In genomic region chr4:152937280-152937534, GRCh38 we compare ENCODE assay signal across 8 cellular contexts. TPM values are rescaled to one million over a fixed set of nuclear protein-coding genes. Genes with fewer than 3 reads are reported as not detected.
DNase-seq lines count a peak whose midpoint lies in the region; ATAC-seq and TF ChIP-seq lines count a peak whose summit lies in the region.

No MANE protein-coding gene starts in this region.

- WGBS in psoas muscle, 3 donors = 0 to 1% (median 1%) methylated on average over 16 to 25 of the region's 25 CpGs

- H3K4me3 ChIP-seq in GM06990 (replicated peaks; ENCODE audit: low read depth, low read length) = peak overlapping the region; percentile 60
- H3K4me3 ChIP-seq in SJSA1 = peak overlapping the region; percentile 43
- H3K4me3 ChIP-seq in fibroblast of pulmonary artery (replicated peaks; ENCODE audit: low read depth, low read length) = peak overlapping the region; percentile 48
- H3K4me3 ChIP-seq in psoas muscle = peak overlapping the region; percentile 78

- no peaks in the 10 kb centered on the region; the same call in none of the 2 replicates for H3K27me3 ChIP-seq in GM06990 (replicated peaks; ENCODE audit: control insufficient read depth, insufficient read depth, low read length)
- H3K27me3 ChIP-seq in SJSA1 (replicated peaks) = peaks cover 79% of the 10 kb centered on the region
- peaks cover 0 to 76% (median 22%) of the 10 kb centered on the region in 3 donors for H3K27me3 ChIP-seq in psoas muscle (ENCODE audit: insufficient read depth in 3 of 3, low read length in 2 of 3)

- ATAC-seq in psoas muscle (no peak), GM18502 (IDR thresholded peaks at IDR 0.05; ENCODE audit: poor library complexity, unreplicated experiment) (no peak)

- peaks cover 21% of the 10 kb centered on the region for H3K4me1 ChIP-seq in SJSA1 (replicated peaks)
- peaks cover 9% of the 10 kb centered on the region for H3K4me1 ChIP-seq in psoas muscle

- H3K27ac ChIP-seq in SJSA1 (no peak overlapping the region), psoas muscle (no peak overlapping the region)

- TF ChIP-seq CTCF in GM06990 (IDR thresholded peaks at IDR 0.05; ENCODE audit: insufficient read depth, low read length, poor library complexity, severe bottlenecking) = no peak
- TF ChIP-seq CTCF in fibroblast of pulmonary artery (IDR thresholded peaks at IDR 0.05; ENCODE audit: low read length, missing control alignments) = no peak
- TF ChIP-seq CTCF in psoas muscle (IDR thresholded peaks at IDR 0.05) = no peak

- intact Hi-C loops in psoas muscle (cut with DNase I) = no loop called here

- DNase-seq in GM06990 (ENCODE audit: extremely low read depth, insufficient read length) (no peak), SJSA1 (ENCODE audit: low read depth in 1 of 2, low spot score in 2 of 2) (no peak), fibroblast of pulmonary artery (ENCODE audit: low read depth) (no peak), psoas muscle (no peak), CD1c-positive myeloid dendritic cell (ENCODE audit: extremely low spot score) (no peak), GDM1 (lab: John Stamatoyannopoulos, UW) (no peak)
- no peak for DNase-seq in stimulated activated CD8-positive, alpha-beta memory T cell treated with anti-CD3 and anti-CD28 coated beads, Interleukin-4, amount 100 ng/mL, for 48 hours

- H3K36me3 ChIP-seq in GM06990 (ENCODE audit: control insufficient read depth, insufficient read depth, low read length) (no peaks in the 10 kb centered on the region), SJSA1 (no peaks in the 10 kb centered on the region), psoas muscle (ENCODE audit: insufficient read depth in 1 of 2, low read depth in 1 of 2) (no peaks in the 10 kb centered on the region)

- peaks cover 8% of the 10 kb centered on the region; the same call in 1 of the 2 replicates for H3K9me3 ChIP-seq in SJSA1 (replicated peaks)
- no peaks in the 10 kb centered on the region for H3K9me3 ChIP-seq in psoas muscle

RNA-seq across cellular contexts. Expression of gene FHDC1, which starts 1.1 kb away (rescaled TPM):
- 0.03 TPM in 1 of 2 replicates, not detected in the other for total RNA-seq in SJSA1 (2014; rRNA removed; shearing (Covaris generic))
- total RNA-seq in psoas muscle = under 1 TPM; 0.27 to 0.54 (median 0.33) TPM
- polyA plus RNA-seq in psoas muscle = 1 to 10 TPM in 1 of 3 donors, under 1 TPM in 2; 0.31 to 2.8 (median 0.52) TPM
